Comparison of ENCODE assay signal across 38 cellular contexts in genomic region chr22:20819471-20819870, GRCh38. TPM values are rescaled to one million over a fixed set of nuclear protein-coding genes. Genes with fewer than 3 reads are reported as not detected.
"Had no signal": no experiment of that assay in that cellular context is flagged by ENCODE, and none has a peak within 500 bp of the region (broad histone marks: within the 10 kb centered on the region; RNA-seq: fewer than 3 reads in every experiment).

No MANE protein-coding gene starts in this region.

- ATAC-seq: activated CD8-positive, alpha-beta T cell treated with anti-CD3 and anti-CD28 coated beads for 36 hours; activated naive CD4-positive, alpha-beta T cell treated with anti-CD3 and anti-CD28 coated beads, Interleukin-2, amount 50 U/mL, for 72 hours; activated T-cell treated with anti-CD3 and anti-CD28 coated beads, Interleukin-2, amount 50 U/mL, for 4 hours; activated T-cell treated with anti-CD3 and anti-CD28 coated beads, Interleukin-2, amount 50 U/mL, for 72 hours; activated T-helper 17 cell treated with anti-CD3 and anti-CD28 coated beads, Interleukin-2, amount 50 U/mL, for 72 hours had no signal

- H3K4me1 Mint-ChIP-seq: activated B cell treated with CpG ODN at 0.5 μM for 24 hours; activated CD4-positive, alpha-beta T cell treated with anti-CD3 and anti-CD28 coated beads, Interleukin-2, amount 10 ng/mL, durations not matched to agents 24 days and 14 days; activated naive CD8-positive, alpha-beta T cell treated with anti-CD3 and anti-CD28 coated beads for 36 hours; activated T-helper 17 cell treated with anti-CD3 and anti-CD28 coated beads, Interleukin-2, amount 50 U/mL, for 72 hours; brain; central memory CD8-positive, alpha-beta T cell had no signal

- H3K27ac ChIP-seq: adrenal gland, ascending aorta, cardiac muscle cell, VCaP had no signal

- DNase-seq: activated B cell treated with CpG ODN at 0.5 μM for 24 hours; activated CD4-positive, alpha-beta memory T cell treated with anti-CD3 and anti-CD28 coated beads for 36 hours; activated CD4-positive, alpha-beta T cell treated with anti-CD3 and anti-CD28 coated beads for 4 hours; activated CD4-positive, alpha-beta T cell treated with anti-CD3 and anti-CD28 coated beads, Interleukin-2, amount 10 ng/mL, durations not matched to agents 24 days and 14 days; activated CD4-positive, alpha-beta T cell treated with anti-CD3 and anti-CD28 coated beads, Interleukin-2, amount 50 U/mL, for 1 hour; activated CD4-positive, alpha-beta T cell treated with anti-CD3 and anti-CD28 coated beads, Interleukin-2, amount 50 U/mL, for 4 hours; activated CD4-positive, CD25-positive, alpha-beta regulatory T cell treated with anti-CD3 and anti-CD28 coated beads, Interleukin-2, amount 50 U/mL, for 72 hours; activated CD8-positive, alpha-beta memory T cell treated with anti-CD3 and anti-CD28 coated beads, Interleukin-2, amount 50 U/mL, for 4 hours; activated CD8-positive, alpha-beta T cell treated with anti-CD3 and anti-CD28 coated beads for 36 hours; activated gamma-delta T cell treated with Interleukin-2 at 50 U/mL for 16 hours; activated naive CD4-positive, alpha-beta T cell; activated naive CD4-positive, alpha-beta T cell treated with anti-CD3 and anti-CD28 coated beads for 36 hours; activated naive CD4-positive, alpha-beta T cell treated with anti-CD3 and anti-CD28 coated beads, Interleukin-2, amount 50 U/mL, for 16 hours; activated naive CD8-positive, alpha-beta T cell treated with anti-CD3 and anti-CD28 coated beads for 36 hours; activated T-cell treated with anti-CD3 and anti-CD28 coated beads for 4 hours; activated T-cell treated with anti-CD3 and anti-CD28 coated beads, Interleukin-2, amount 50 U/mL, for 1 hour; activated T-cell treated with anti-CD3 and anti-CD28 coated beads, Interleukin-2, amount 50 U/mL, for 4 hours; activated T-cell treated with anti-CD3 and anti-CD28 coated beads, Interleukin-2, amount 50 U/mL, for 72 hours; amniotic stem cell; caudate nucleus; cerebellar nuclear complex; SW 1271; T-helper 1 cell; T-helper 2 cell; T-helper 9 cell had no signal

- H3K27ac Mint-ChIP-seq: activated B cell treated with CpG ODN at 0.5 μM for 24 hours; activated CD4-positive, alpha-beta memory T cell treated with anti-CD3 and anti-CD28 coated beads for 36 hours; activated CD4-positive, alpha-beta T cell treated with anti-CD3 and anti-CD28 coated beads, Interleukin-2, amount 10 ng/mL, durations not matched to agents 24 days and 14 days; activated naive CD4-positive, alpha-beta T cell treated with anti-CD3 and anti-CD28 coated beads for 36 hours; activated naive CD4-positive, alpha-beta T cell treated with anti-CD3 and anti-CD28 coated beads, Interleukin-2, amount 50 U/mL, for 72 hours; activated naive CD8-positive, alpha-beta T cell treated with anti-CD3 and anti-CD28 coated beads for 36 hours; activated T-helper 1 cell treated with anti-CD3 and anti-CD28 coated beads, Interleukin-12 subunit alpha, Interleukin-12 subunit beta, Interleukin-2, Interleukin-4 antibody, amounts not matched to agents 30 ng/mL and 10 ng/mL and 1 ng/mL, durations not matched to agents 14 hours and 24 hours and 36 hours; brain; T-helper 1 cell treated with Interleukin-12 subunit alpha and Interleukin-12 subunit beta and Interleukin-4 antibody, amounts not matched to agents 30 μg/mL and 1 μg/mL, for 36 hours; T-helper 2 cell treated with Interferon-gamma antibody and Interleukin-4, amounts not matched to agents 5 μg/mL and 100 μg/mL, for 36 hours had no signal

- H3K27me3 Mint-ChIP-seq: activated B cell treated with CpG ODN at 0.5 μM for 24 hours; activated CD4-positive, alpha-beta memory T cell treated with anti-CD3 and anti-CD28 coated beads for 36 hours; activated CD4-positive, alpha-beta T cell treated with anti-CD3 and anti-CD28 coated beads, Interleukin-2, amount 10 ng/mL, durations not matched to agents 24 days and 14 days; activated CD8-positive, alpha-beta T cell treated with anti-CD3 and anti-CD28 coated beads for 36 hours; activated naive CD8-positive, alpha-beta T cell treated with anti-CD3 and anti-CD28 coated beads for 36 hours; activated T-helper 17 cell treated with anti-CD3 and anti-CD28 coated beads, Interleukin-2, amount 50 U/mL, for 72 hours; brain; central memory CD8-positive, alpha-beta T cell had no signal

- H3K36me3 Mint-ChIP-seq: activated naive CD4-positive, alpha-beta T cell treated with anti-CD3 and anti-CD28 coated beads, Interleukin-2, amount 50 U/mL, for 72 hours; activated naive CD8-positive, alpha-beta T cell treated with anti-CD3 and anti-CD28 coated beads for 36 hours had no signal

- H3K9me3 Mint-ChIP-seq: activated B cell treated with CpG ODN at 0.5 μM for 24 hours; activated CD4-positive, alpha-beta memory T cell treated with anti-CD3 and anti-CD28 coated beads for 36 hours; activated CD4-positive, alpha-beta T cell treated with anti-CD3 and anti-CD28 coated beads, Interleukin-2, amount 10 ng/mL, durations not matched to agents 24 days and 14 days; activated CD8-positive, alpha-beta T cell treated with anti-CD3 and anti-CD28 coated beads for 36 hours; activated naive CD4-positive, alpha-beta T cell treated with anti-CD3 and anti-CD28 coated beads for 36 hours; activated naive CD4-positive, alpha-beta T cell treated with anti-CD3 and anti-CD28 coated beads, Interleukin-2, amount 50 U/mL, for 72 hours; activated naive CD8-positive, alpha-beta T cell treated with anti-CD3 and anti-CD28 coated beads for 36 hours; activated T-cell treated with anti-CD3 and anti-CD28 coated beads, Interleukin-2, amount 50 U/mL, for 4 hours; activated T-cell treated with anti-CD3 and anti-CD28 coated beads, Interleukin-2, amount 50 U/mL, for 72 hours; activated T-helper 1 cell treated with anti-CD3 and anti-CD28 coated beads, Interleukin-12 subunit alpha, Interleukin-12 subunit beta, Interleukin-2, Interleukin-4 antibody, amounts not matched to agents 30 ng/mL and 10 ng/mL and 1 ng/mL, durations not matched to agents 14 hours and 24 hours and 36 hours; activated T-helper 17 cell treated with anti-CD3 and anti-CD28 coated beads, Interleukin-2, amount 50 U/mL, for 72 hours; brain; central memory CD8-positive, alpha-beta T cell; T-helper 1 cell treated with Interleukin-12 subunit alpha and Interleukin-12 subunit beta and Interleukin-4 antibody, amounts not matched to agents 30 μg/mL and 1 μg/mL, for 36 hours; T-helper 2 cell treated with Interferon-gamma antibody and Interleukin-4, amounts not matched to agents 5 μg/mL and 100 μg/mL, for 36 hours had no signal

- H3K4me3 Mint-ChIP-seq: activated B cell treated with CpG ODN at 0.5 μM for 24 hours; activated CD4-positive, alpha-beta memory T cell treated with anti-CD3 and anti-CD28 coated beads for 36 hours; activated CD4-positive, alpha-beta T cell treated with anti-CD3 and anti-CD28 coated beads, Interleukin-2, amount 10 ng/mL, durations not matched to agents 24 days and 14 days; activated CD8-positive, alpha-beta T cell treated with anti-CD3 and anti-CD28 coated beads for 36 hours; activated naive CD4-positive, alpha-beta T cell treated with anti-CD3 and anti-CD28 coated beads for 36 hours; activated naive CD8-positive, alpha-beta T cell treated with anti-CD3 and anti-CD28 coated beads for 36 hours; activated T-cell treated with anti-CD3 and anti-CD28 coated beads, Interleukin-2, amount 50 U/mL, for 4 hours; activated T-cell treated with anti-CD3 and anti-CD28 coated beads, Interleukin-2, amount 50 U/mL, for 72 hours; activated T-helper 1 cell treated with anti-CD3 and anti-CD28 coated beads, Interleukin-12 subunit alpha, Interleukin-12 subunit beta, Interleukin-2, Interleukin-4 antibody, amounts not matched to agents 30 ng/mL and 10 ng/mL and 1 ng/mL, durations not matched to agents 14 hours and 24 hours and 36 hours; activated T-helper 17 cell treated with anti-CD3 and anti-CD28 coated beads, Interleukin-2, amount 50 U/mL, for 72 hours; brain; central memory CD8-positive, alpha-beta T cell; T-helper 1 cell treated with Interleukin-12 subunit alpha and Interleukin-12 subunit beta and Interleukin-4 antibody, amounts not matched to agents 30 μg/mL and 1 μg/mL, for 36 hours; T-helper 2 cell treated with Interferon-gamma antibody and Interleukin-4, amounts not matched to agents 5 μg/mL and 100 μg/mL, for 36 hours had no signal

RNA-seq across cellular contexts. Expression of gene SERPIND1, which starts 45.6 kb away (rescaled TPM):
- total RNA-seq: activated B cell treated with CpG ODN at 0.5 μM for 24 hours; activated CD4-positive, alpha-beta memory T cell treated with anti-CD3 and anti-CD28 coated beads for 36 hours; activated CD4-positive, alpha-beta T cell treated with anti-CD3 and anti-CD28 coated beads, Interleukin-2, amount 10 ng/mL, durations not matched to agents 24 days and 14 days; activated CD8-positive, alpha-beta memory T cell treated with anti-CD3 and anti-CD28 coated beads for 36 hours; activated CD8-positive, alpha-beta T cell treated with anti-CD3 and anti-CD28 coated beads for 36 hours; activated naive CD4-positive, alpha-beta T cell treated with anti-CD3 and anti-CD28 coated beads for 36 hours; activated naive CD4-positive, alpha-beta T cell treated with anti-CD3 and anti-CD28 coated beads, Interleukin-2, amount 50 U/mL, for 72 hours; activated naive CD8-positive, alpha-beta T cell treated with anti-CD3 and anti-CD28 coated beads for 36 hours; activated T-cell treated with anti-CD3 and anti-CD28 coated beads, Interleukin-2, amount 50 U/mL, for 72 hours; activated T-helper 1 cell treated with anti-CD3 and anti-CD28 coated beads, Interleukin-12 subunit alpha, Interleukin-12 subunit beta, Interleukin-2, Interleukin-4 antibody, amounts not matched to agents 30 ng/mL and 10 ng/mL and 1 ng/mL, durations not matched to agents 14 hours and 24 hours and 36 hours; ascending aorta; bronchial epithelial cell had no signal
